In genomic region chr16:86984286-86984685, GRCh38 we compare ENCODE assay signal across 28 cellular contexts.
"Had no signal": no experiment of that assay in that cellular context is flagged by ENCODE, and none has a peak within 500 bp of the region (broad histone marks: within the 10 kb centered on the region; RNA-seq: fewer than 3 reads in every experiment).

No MANE protein-coding gene starts in this region.

- H3K79me2 ChIP-seq: hepatocyte had no signal

- H3K36me3 ChIP-seq: esophagus squamous epithelium, lower lobe of right lung, neutrophil, ovary, prostate gland, transverse colon had no signal

- H3K36me3 Mint-ChIP-seq: activated naive CD4-positive, alpha-beta T cell treated with anti-CD3 and anti-CD28 coated beads, Interleukin-2, amount 50 U/mL, for 24 hours; natural killer cell had no signal

- H2AFZ ChIP-seq: hepatocyte had no signal

- DNase-seq: activated CD4-positive, alpha-beta T cell treated with anti-CD3 and anti-CD28 coated beads for 48 hours; activated CD4-positive, alpha-beta T cell treated with anti-CD3 and anti-CD28 coated beads, Interleukin-2, amount 50 U/mL, for 48 hours; activated CD8-positive, alpha-beta memory T cell treated with anti-CD3 and anti-CD28 coated beads for 24 hours; activated gamma-delta T cell treated with Interleukin-2 at 50 U/mL for 16 hours; activated naive CD8-positive, alpha-beta T cell treated with anti-CD3 and anti-CD28 coated beads, Interleukin-2, amount 50 U/mL, for 24 hours; amygdala; dermis blood vessel endothelial cell; effector CD4-positive, alpha-beta T cell; esophagus squamous epithelium; foreskin melanocyte; left colon; lower lobe of right lung; natural killer cell; ovary; stimulated activated naive CD4-positive, alpha-beta T cell treated with Interleukin-2 at 50 U/mL for 16 hours; transverse colon had no signal

- FAIRE-seq: colon, TTC549, urothelium cell line had no signal

- H3K9me3 Mint-ChIP-seq: activated naive CD4-positive, alpha-beta T cell treated with anti-CD3 and anti-CD28 coated beads, Interleukin-2, amount 50 U/mL, for 24 hours; activated naive CD8-positive, alpha-beta T cell treated with anti-CD3 and anti-CD28 coated beads, Interleukin-2, amount 50 U/mL, for 24 hours; activated T-helper 1 cell treated with anti-CD3 and anti-CD28 coated beads, Interleukin-12 subunit alpha, Interleukin-12 subunit beta, Interleukin-2, Interleukin-4 antibody, amounts not matched to agents 30 ng/mL and 10 ng/mL and 1 ng/mL, durations not matched to agents 14 hours and 24 hours and 36 hours; central memory CD8-positive, alpha-beta T cell; natural killer cell had no signal

- H3K27ac Mint-ChIP-seq: activated naive CD4-positive, alpha-beta T cell treated with anti-CD3 and anti-CD28 coated beads, Interleukin-2, amount 50 U/mL, for 24 hours; activated naive CD8-positive, alpha-beta T cell treated with anti-CD3 and anti-CD28 coated beads, Interleukin-2, amount 50 U/mL, for 24 hours; activated T-helper 1 cell treated with anti-CD3 and anti-CD28 coated beads, Interleukin-12 subunit alpha, Interleukin-12 subunit beta, Interleukin-2, Interleukin-4 antibody, amounts not matched to agents 30 ng/mL and 10 ng/mL and 1 ng/mL, durations not matched to agents 14 hours and 24 hours and 36 hours; natural killer cell had no signal

- H3K9me3 ChIP-seq: esophagus squamous epithelium, lower lobe of right lung, neutrophil, ovary, prostate gland, transverse colon had no signal

- H3K4me3 Mint-ChIP-seq: activated naive CD4-positive, alpha-beta T cell treated with anti-CD3 and anti-CD28 coated beads, Interleukin-2, amount 50 U/mL, for 24 hours; activated naive CD8-positive, alpha-beta T cell treated with anti-CD3 and anti-CD28 coated beads, Interleukin-2, amount 50 U/mL, for 24 hours; activated T-helper 1 cell treated with anti-CD3 and anti-CD28 coated beads, Interleukin-12 subunit alpha, Interleukin-12 subunit beta, Interleukin-2, Interleukin-4 antibody, amounts not matched to agents 30 ng/mL and 10 ng/mL and 1 ng/mL, durations not matched to agents 14 hours and 24 hours and 36 hours; central memory CD8-positive, alpha-beta T cell; natural killer cell had no signal

- H3K27me3 Mint-ChIP-seq: activated naive CD4-positive, alpha-beta T cell treated with anti-CD3 and anti-CD28 coated beads, Interleukin-2, amount 50 U/mL, for 24 hours had no signal

- H3K27ac ChIP-seq: epithelial cell of prostate, esophagus squamous epithelium, hepatocyte, lower lobe of right lung, neutrophil, ovary, prostate gland, SK-N-MC, transverse colon, VCaP had no signal

- H3K27me3 ChIP-seq: esophagus squamous epithelium, hepatocyte, ovary, transverse colon had no signal

- H3K4me2 ChIP-seq: hepatocyte had no signal

- ATAC-seq: activated naive CD8-positive, alpha-beta T cell treated with anti-CD3 and anti-CD28 coated beads, Interleukin-2, amount 50 U/mL, for 24 hours; left colon; lower lobe of right lung; natural killer cell had no signal

- H3K4me3 ChIP-seq: esophagus squamous epithelium, hepatocyte, lower lobe of right lung, ovary, prostate gland, SK-N-MC, transverse colon had no signal

- H3K4me1 Mint-ChIP-seq: activated naive CD4-positive, alpha-beta T cell treated with anti-CD3 and anti-CD28 coated beads, Interleukin-2, amount 50 U/mL, for 24 hours; activated naive CD8-positive, alpha-beta T cell treated with anti-CD3 and anti-CD28 coated beads, Interleukin-2, amount 50 U/mL, for 24 hours; central memory CD8-positive, alpha-beta T cell; natural killer cell had no signal

- H3K4me1 ChIP-seq: esophagus squamous epithelium, lower lobe of right lung, prostate gland, transverse colon had no signal
